Comparison of ENCODE assay signal across 8 cellular contexts in the genomic region with DNA sequence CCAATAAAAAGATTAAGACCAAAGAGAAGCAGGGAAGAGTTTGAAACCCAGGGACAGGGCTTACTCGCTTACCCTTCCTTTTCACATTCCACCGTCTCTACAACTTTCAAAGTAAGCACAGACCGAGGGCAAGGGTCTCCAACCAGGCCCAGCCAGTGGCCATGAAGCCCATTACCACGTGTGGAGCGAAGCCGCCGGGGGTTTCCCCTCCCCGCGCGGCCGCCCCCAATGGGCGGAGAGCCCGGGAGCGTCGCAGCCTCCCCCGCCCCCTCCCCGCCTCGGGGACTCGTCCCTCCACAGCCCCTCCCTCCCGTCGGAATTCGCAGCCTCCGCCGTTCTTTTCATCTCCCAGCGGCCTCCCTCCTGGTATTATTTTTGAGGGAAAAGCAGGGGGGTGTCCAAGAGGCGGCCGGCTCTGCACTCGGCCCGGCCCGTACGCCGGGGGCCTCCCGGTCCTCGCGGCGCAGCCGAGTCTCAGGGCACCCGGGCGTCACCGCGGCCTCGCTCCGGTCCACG. TPM values are rescaled to one million over a fixed set of nuclear protein-coding genes. Genes with fewer than 3 reads are reported as not detected.
DNase-seq lines count a peak whose midpoint lies in the region; ATAC-seq, FAIRE-seq and TF ChIP-seq lines count a peak whose summit lies in the region.

No MANE protein-coding gene starts in this region.

- TF ChIP-seq CTCF in DND-41 (IDR thresholded peaks at IDR 0.05; ENCODE audit: borderline replicate concordance, extremely low read depth, low read length, poor library complexity, severe bottlenecking) = no peak
- TF ChIP-seq CTCF in psoas muscle (IDR thresholded peaks at IDR 0.05) = no peak

- no peak for FAIRE-seq in urothelium cell line (lab: Jason Lieb, UNC)

- H4K20me1 ChIP-seq in DND-41 (ENCODE audit: insufficient read depth, low read length) = peaks cover 50% of the 10 kb centered on the region

- peak overlapping the region; percentile 87 for H3K4me2 ChIP-seq in DND-41 (ENCODE audit: insufficient read depth, low read length)

- H3K36me3 Mint-ChIP-seq in T-helper 17 cell (ENCODE audit: low read depth) = peaks cover 3% of the 10 kb centered on the region

- WGBS in psoas muscle, 3 donors = 1% methylated on average over 24 to 44 of the region's 44 CpGs

- H3K27ac ChIP-seq in DND-41 (ENCODE audit: low read length) (peak overlapping the region; percentile 83), psoas muscle (peak overlapping the region; percentile 93)

- intact Hi-C loops in left ventricle myocardium superior (cut with micrococcal nuclease) = loop anchor here (10.0 kb wide), 1 partner anchor 261 kb away; a partner anchor contains a TSS
- intact Hi-C loops in psoas muscle (cut with DNase I) = loop anchor here (2.0 to 10.0 kb wide), 5 partner anchors 37 to 481 kb away; a partner anchor contains a TSS

- peak overlapping the region; percentile 75 to 85 for H3K4me3 ChIP-seq in DND-41 (ENCODE audit: low read depth in 1 of 2, low read length in 2 of 2)
- peak overlapping the region; percentile 83 for H3K4me3 ChIP-seq in psoas muscle

- DNase-seq in DND-41 (peak; percentile 82), Kasumi-1 (lab: John Stamatoyannopoulos, UW) (peak; percentile 61 to 63), T-helper 17 cell (peak; percentile 71 to 81 (median 78)), amniotic stem cell (lab: John Stamatoyannopoulos, UW) (peak; percentile 53), left ventricle myocardium superior (peak; percentile 80), psoas muscle (peak; percentile 74 to 82), urothelium cell line (ENCODE audit: low spot score) (peak; percentile 67)

- H3K4me3 Mint-ChIP-seq in T-helper 17 cell = peak overlapping the region; percentile 100

- H3K27me3 ChIP-seq in DND-41 (ENCODE audit: insufficient read depth, low read length, poor library complexity) (no peaks in the 10 kb centered on the region), psoas muscle (ENCODE audit: insufficient read depth in 3 of 3, low read length in 2 of 3) (no peaks in the 10 kb centered on the region)

- H3K9ac ChIP-seq in DND-41 (ENCODE audit: low read depth, low read length) = peak overlapping the region; percentile 98

- ATAC-seq in DND-41 (ENCODE audit: insufficient read depth, low read depth) = peak; percentile 64
- ATAC-seq in GM21825 (IDR thresholded peaks at IDR 0.05; ENCODE audit: unreplicated experiment) = peak; percentile 37
- peak; percentile 61 for ATAC-seq in T-helper 17 cell
- ATAC-seq in left ventricle myocardium superior = peak; percentile 71
- peak; percentile 62 to 73 (median 66) for ATAC-seq in psoas muscle

- H3K27ac Mint-ChIP-seq in T-helper 17 cell = peak overlapping the region; percentile 99

- peak overlapping the region; percentile 57 for H2AFZ ChIP-seq in DND-41 (ENCODE audit: low read depth, low read length)

- no peaks in the 10 kb centered on the region for H3K27me3 Mint-ChIP-seq in T-helper 17 cell

- peaks cover 56% of the 10 kb centered on the region for H3K79me2 ChIP-seq in DND-41 (ENCODE audit: insufficient read depth, low read length)

- H3K36me3 ChIP-seq in DND-41 (ENCODE audit: insufficient read depth, low read length) = peaks cover 26% of the 10 kb centered on the region
- no peaks in the 10 kb centered on the region for H3K36me3 ChIP-seq in psoas muscle (ENCODE audit: insufficient read depth in 1 of 2, low read depth in 1 of 2)

- H3K4me1 Mint-ChIP-seq in T-helper 17 cell = peaks cover 44% of the 10 kb centered on the region

- H3K4me1 ChIP-seq in DND-41 (ENCODE audit: insufficient read depth, low read length) (peaks cover 61% of the 10 kb centered on the region), psoas muscle (peaks cover 13% of the 10 kb centered on the region)

- H3K9me3 ChIP-seq in DND-41 (ENCODE audit: insufficient read depth, low read length, severe bottlenecking) (no peaks in the 10 kb centered on the region), T-helper 17 cell (ENCODE audit: control insufficient read depth, low read length, poor library complexity, severe bottlenecking) (no peaks in the 10 kb centered on the region), psoas muscle (peaks cover 5% of the 10 kb centered on the region)

RNA-seq across cellular contexts. Expression of a gene that starts 0.7 kb away (rescaled TPM):
- 100 to 1,000 TPM; 672 to 731 TPM for total RNA-seq in T-helper 17 cell
- 316 TPM for total RNA-seq in left ventricle myocardium superior
- total RNA-seq in psoas muscle = 100 to 1,000 TPM; 245 to 341 (median 291) TPM
- polyA plus RNA-seq in psoas muscle = 100 to 1,000 TPM; 201 to 324 (median 231) TPM

RNA-seq across cellular contexts. Expression of a gene that starts 52.2 kb away (rescaled TPM):
- total RNA-seq in T-helper 17 cell (10 to 100 TPM; 22.2 to 23.6 TPM), left ventricle myocardium superior (2.5 TPM), psoas muscle (1 to 10 TPM; 2.2 to 3.7 (median 3.1) TPM)
- polyA plus RNA-seq in psoas muscle = 10 to 100 TPM in 1 of 3 donors, 1 to 10 TPM in 1, under 1 TPM in 1; 0.73 to 35.6 (median 3.5) TPM

Comparison
In these comparisons a context has a peak if more than half of its experiments do, and no peak if none do; other contexts are left out.
1. Peak in every context shown above with its lines: DNase-seq, ATAC-seq, H3K4me3 ChIP-seq and H3K27ac ChIP-seq.